17 cellular contexts compared by ENCODE assay signal in genomic region chr13:110042253-110042652, GRCh38.
"Had no signal": no experiment of that assay in that cellular context is flagged by ENCODE, and none has a peak within 500 bp of the region (broad histone marks: within the 10 kb centered on the region; RNA-seq: fewer than 3 reads in every experiment).

No MANE protein-coding gene starts in this region.

- H3K36me3 ChIP-seq: left ventricle myocardium inferior, prostate gland, right atrium auricular region, tibial nerve had no signal

- H3K4me3 ChIP-seq: dorsolateral prefrontal cortex, left ventricle myocardium inferior, prostate gland, right atrium auricular region, tibial nerve had no signal

- DNase-seq: activated CD4-positive, alpha-beta T cell treated with anti-CD3 and anti-CD28 coated beads, Interleukin-2, amount 50 U/mL, for 4 hours; activated gamma-delta T cell treated with Interleukin-2 at 50 U/mL for 16 hours; activated T-cell treated with anti-CD3 and anti-CD28 coated beads for 4 hours; amygdala; caudate nucleus; dorsolateral prefrontal cortex; endodermal cell; foreskin melanocyte; head of caudate nucleus; left ventricle myocardium inferior; mammary epithelial cell; stimulated activated naive CD8-positive, alpha-beta T cell treated with anti-CD3 and anti-CD28 coated beads, Interleukin-15, Interleukin-2, amounts not matched to agents 100 U/mL and 50 U/mL, for 24 hours; substantia nigra had no signal

- H3K27ac ChIP-seq: dorsolateral prefrontal cortex, epithelial cell of prostate, left ventricle myocardium inferior, prostate gland, right atrium auricular region, tibial nerve had no signal

- H3K27me3 ChIP-seq: right atrium auricular region, tibial nerve had no signal

- H3K4me1 ChIP-seq: prostate gland had no signal

- H3K9me3 ChIP-seq: left ventricle myocardium inferior, prostate gland, right atrium auricular region, tibial nerve had no signal

- ATAC-seq: stimulated activated naive CD8-positive, alpha-beta T cell treated with anti-CD3 and anti-CD28 coated beads, Interleukin-15, Interleukin-2, amounts not matched to agents 100 U/mL and 50 U/mL, for 24 hours had no signal
